8 cellular contexts compared by ENCODE assay signal in genomic region chr3:69013256-69014021, GRCh38. TPM values are rescaled to one million over a fixed set of nuclear protein-coding genes. Genes with fewer than 3 reads are reported as not detected.
DNase-seq lines count a peak whose midpoint lies in the region; ATAC-seq, FAIRE-seq and TF ChIP-seq lines count a peak whose summit lies in the region.

TSS of gene EOGT (minus strand) at chr3:69013684. CDS start at chr3:69009846, 3,838 bp downstream.

- no peaks in the 10 kb centered on the region for H4K20me1 ChIP-seq in HepG2 (ENCODE audit: insufficient read depth, low read length)

- peak within 1 kb of the TSS; percentile 78 for H3K4me2 ChIP-seq in HepG2 (ENCODE audit: low read depth, low read length)

- peak; percentile 53; the same call in 1 of the 2 replicates for TF ChIP-seq RAD21 in HepG2 (CRISPR knock-in tag; IDR thresholded peaks at IDR 0.05)

- H2AFZ ChIP-seq in HepG2 (ENCODE audit: low read length) = no peak within 1 kb of the TSS

- in situ Hi-C loops in HepG2 (cut with HindIII; ENCODE audit: extremely low pct_ligation_motif_present, low pct_unique_long_range_greater_than_20kb) = no loop called here

- BruUV-seq in HepG2 (replicated peaks; lab: Mats Ljungman, UMichigan) = no TSS peak

- peaks cover 24% of the 10 kb centered on the region for H3K4me1 ChIP-seq in HepG2 (ENCODE audit: insufficient read depth, low read length)

- peak in 1 of 2 experiments; percentile 17; a peak in 1 of 4 replicates for TF ChIP-seq EP300 in HepG2 (IDR thresholded peaks at IDR 0.05; ENCODE audit: low read depth in 2 of 2, low read length in 2 of 2)
- TF ChIP-seq EP300 in HepG2 (CRISPR knock-in tag; IDR thresholded peaks at IDR 0.05; ENCODE audit: borderline replicate concordance) = no peak

- CTCF ChIA-PET in HepG2 (lab: Yijun Ruan, JAX; ENCODE audit: low intra/inter-chr PET ratio, low total read pairs) = no interaction called here

- 0% methylated on average over 23 of the region's 95 CpGs for WGBS in HepG2 (ENCODE audit: low lambda C conversion rate)

- DNase-seq in AG10803 (ENCODE audit: low read depth) (peak; percentile 86), NCI-H524 (lab: John Stamatoyannopoulos, UW) (peak; percentile 69 to 78), dedifferentiated amniotic fluid mesenchymal stem cell (ENCODE audit: extremely low spot score) (peak; percentile 63), HepG2 (ENCODE audit: low spot score) (peak; percentile 75)
- peak; percentile 76 for DNase-seq in activated CD4-positive, alpha-beta T cell treated with anti-CD3 and anti-CD28 coated beads, Interleukin-2, amount 50 U/mL, for 1 hour
- DNase-seq in stimulated activated CD4-positive, alpha-beta T cell treated with anti-CD3 and anti-CD28 coated beads, Interleukin-4, amount 100 ng/mL, for 4 hours = peak; percentile 75 to 85

- peak; percentile 85 for ATAC-seq in GM18868 (IDR thresholded peaks at IDR 0.05; ENCODE audit: unreplicated experiment)
- ATAC-seq in HG03103 (IDR thresholded peaks at IDR 0.05; ENCODE audit: low read depth, unreplicated experiment) = peak; percentile 74
- peak; percentile 95 for ATAC-seq in HepG2

- H3K27ac ChIP-seq in HepG2 (ENCODE audit: extremely low read length, insufficient read depth, low read length) = peak within 1 kb of the TSS; percentile 90

- H3K9ac ChIP-seq in HepG2 (ENCODE audit: insufficient read depth, low read depth, low read length) = peak within 1 kb of the TSS; percentile 90

- peak within 1 kb of the TSS; percentile 78 for H3K4me3 ChIP-seq in AG10803 (ENCODE audit: low read length)
- H3K4me3 ChIP-seq in HepG2 (replicated peaks in 1 of 3; ENCODE audit: insufficient read depth in 1 of 3, low read depth in 2 of 3, low read length in 3 of 3) = peak within 1 kb of the TSS; percentile 79 to 94 (median 86)

- no peaks in the 10 kb centered on the region for H3K79me2 ChIP-seq in HepG2 (ENCODE audit: insufficient read depth, low read length)

- POLR2A ChIA-PET in HepG2 (lab: Yijun Ruan, JAX) = interaction anchor here (0.8 to 2.3 kb wide), 4 partner anchors 11 to 67 kb away, joined by 3 to 11 read pairs (median 5); partner anchors contain the start of genes TMF1 and UBA3

- TF ChIP-seq CTCF in AG10803 (conservative IDR thresholded peaks at IDR 0.05; ENCODE audit: low read length) (peak; percentile 53), HepG2 (CRISPR knock-in tag; IDR thresholded peaks at IDR 0.05) (peak; percentile 89)

- peak; percentile 61 to 81 for TF ChIP-seq POLR2A in HepG2 (IDR thresholded peaks at IDR 0.05; ENCODE audit: insufficient read depth in 1 of 2, low read depth in 2 of 2, low read length in 2 of 2)

- no peaks in the 10 kb centered on the region for H3K27me3 ChIP-seq in HepG2 (ENCODE audit: control insufficient read depth in 1 of 2, insufficient read depth in 2 of 2, low read length in 2 of 2)

- H3K9me3 ChIP-seq in HepG2 (ENCODE audit: low read length) = no peaks in the 10 kb centered on the region

- H3K36me3 ChIP-seq in HepG2 (replicated peaks in 1 of 2; ENCODE audit: control insufficient read depth in 1 of 2, insufficient read depth in 2 of 2, low read length in 2 of 2) = peaks cover 0 to 12% of the 10 kb centered on the region in 2 experiments; a peak in 3 of 5 replicates

- intact Hi-C loops in HepG2 (cut with micrococcal nuclease; ENCODE audit: unreplicated experiment) = loop anchor here (5.0 kb wide), 1 partner anchor 39 kb away; the partner anchor contains the start of gene TMF1

- FAIRE-seq in HepG2 (lab: Jason Lieb, UNC) = no peak

TF ChIP-seq in HepG2, 621 proteins besides CTCF, POLR2A, EP300 and RAD21 (continues in another document):
- TF ChIP-seq ZNF317 (CRISPR knock-in tag; IDR thresholded peaks at IDR 0.05) = 0 out of 2 replicates have a peak, but pooled peaks have one; percentile 32
- no peak for TF ChIP-seq MAFG (CRISPR knock-in tag; IDR thresholded peaks at IDR 0.05)
- peak in 1 of 2 experiments; percentile 27; a peak in 1 of 4 replicates for TF ChIP-seq REST (IDR thresholded peaks at IDR 0.05; ENCODE audit: borderline replicate concordance in 1 of 2, low read depth in 1 of 2, low read length in 2 of 2)
- 0 out of 2 replicates have a peak, but pooled peaks have one; percentile 63 for TF ChIP-seq ZNF576 (CRISPR knock-in tag; IDR thresholded peaks at IDR 0.05)
- TF ChIP-seq ZFP36L2 (CRISPR knock-in tag; IDR thresholded peaks at IDR 0.05) = no peak
- peak; percentile 9; the same call in 1 of the 2 replicates for TF ChIP-seq MEIS2 (CRISPR knock-in tag; IDR thresholded peaks at IDR 0.05)

RNA-seq across cellular contexts. Expression of gene EOGT, which starts in this region (rescaled TPM):
- 11.1 and 18.6 TPM in 2 replicates for total RNA-seq in HepG2 (2016; rRNA removed; fragmentation: Illumina TruSeq; extraction: Trizol)
- 3.7 and 4.8 TPM in 2 replicates for total RNA-seq in HepG2 (2016; cell fraction: cytosol; rRNA removed; fragmentation: Illumina TruSeq; extraction: Trizol; ENCODE audit: low read depth)
- 11.2 and 19.6 TPM in 2 replicates for total RNA-seq in HepG2 (2016; cell fraction: insoluble cytoplasmic fraction; rRNA removed; fragmentation: Illumina TruSeq; extraction: Trizol)
- 9.0 and 9.6 TPM in 2 replicates for total RNA-seq in HepG2 (2016; cell fraction: membrane; rRNA removed; fragmentation: Illumina TruSeq; extraction: Trizol)
- total RNA-seq in HepG2 (2016; cell fraction: nucleus; rRNA removed; fragmentation: Illumina TruSeq; extraction: Trizol) = 23.8 and 31.9 TPM in 2 replicates
- 4.0 and 4.5 TPM in 2 replicates for polyA plus RNA-seq in HepG2 (2011; rRNA removed)
- 1.9 and 3.7 TPM in 2 replicates for polyA plus RNA-seq in HepG2 (2011; cell fraction: cytosol; rRNA removed)
- polyA plus RNA-seq in HepG2 (2011; cell fraction: nucleus; rRNA removed) = 4.1 and 4.8 TPM in 2 replicates
- polyA plus RNA-seq in HepG2 (2012) = 4.2 and 4.6 TPM in 2 replicates
- polyA plus RNA-seq in HepG2 (2016; cell fraction: cytosol; fragmentation: Illumina TruSeq; extraction: Trizol; ENCODE audit: low read depth) = 1.6 and 1.7 TPM in 2 replicates
- polyA plus RNA-seq in HepG2 (2016; cell fraction: insoluble cytoplasmic fraction; fragmentation: Illumina TruSeq; extraction: Trizol; ENCODE audit: low read depth) = 8.9 and 9.5 TPM in 2 replicates
- 2.7 and 4.0 TPM in 2 replicates for polyA plus RNA-seq in HepG2 (2016; cell fraction: membrane; fragmentation: Illumina TruSeq; extraction: Trizol; ENCODE audit: low read depth)
- 31.8 and 33.9 TPM in 2 replicates for polyA plus RNA-seq in HepG2 (2016; cell fraction: nucleus; fragmentation: Illumina TruSeq; extraction: Trizol; ENCODE audit: insufficient read depth, low read depth)
- 6.1 and 6.8 TPM in 2 replicates for polyA minus RNA-seq in HepG2 (2011; rRNA and poly(A)+ RNA removed; ENCODE audit: low replicate concordance)
- polyA minus RNA-seq in HepG2 (2011; cell fraction: cytosol; rRNA and poly(A)+ RNA removed) = 5.4 and 7.4 TPM in 2 replicates
- 23.5 and 24.7 TPM in 2 replicates for polyA minus RNA-seq in HepG2 (2011; cell fraction: nucleus; rRNA and poly(A)+ RNA removed)

Comparison
In these comparisons a context has a peak if more than half of its experiments do, and no peak if none do; other contexts are left out.
1. Peak in every context shown above with its lines: DNase-seq, ATAC-seq, H3K4me3 ChIP-seq and H3K27ac ChIP-seq.